ENCODE assay signal across 21 cellular contexts in genomic region chr6:70150521-70150920, GRCh38.
DNase-seq lines count a peak whose midpoint lies in the region; ATAC-seq and TF ChIP-seq lines count a peak whose summit lies in the region.
"Had no signal": no experiment of that assay in that cellular context is flagged by ENCODE, and none has a peak within 500 bp of the region (broad histone marks: within the 10 kb centered on the region; RNA-seq: fewer than 3 reads in every experiment).

No MANE protein-coding gene starts in this region.

- no peak overlapping the region for H3K4me3 Mint-ChIP-seq in GM23338
- H3K4me3 Mint-ChIP-seq in activated CD8-positive, alpha-beta T cell treated with anti-CD3 and anti-CD28 coated beads, Interleukin-2, amount 10 ng/mL, durations not matched to agents 7 days and 5 days, result no peak overlapping the region
- H3K4me3 Mint-ChIP-seq: CD4-positive, CD25-positive, alpha-beta regulatory T cell; T-helper 1 cell treated with Interleukin-12 subunit alpha and Interleukin-12 subunit beta and Interleukin-4 antibody, amounts not matched to agents 30 μg/mL and 1 μg/mL, for 36 hours had no signal

- DNase-seq in GM23338 (ENCODE audit: low spot score) (no peak), SK-N-MC (ENCODE audit: low read depth, low spot score) (no peak), middle frontal gyrus (ENCODE audit: extremely low spot score, low spot score) (peak; percentile 47), GM20000 (ENCODE audit: low spot score) (no peak), NCI-H1048 (lab: John Stamatoyannopoulos, UW) (no peak)
- no peak for DNase-seq in activated CD8-positive, alpha-beta T cell treated with anti-CD3 and anti-CD28 coated beads, Interleukin-2, amount 10 ng/mL, durations not matched to agents 7 days and 5 days
- DNase-seq: CD4-positive, CD25-positive, alpha-beta regulatory T cell; DMS153; H7; MG63; NCI-H1436; NCI-H187 treated with DMSO at 0.1 percent for 48 hours; NCI-H2107; NCI-H446 treated with DMSO at 0.1 percent for 48 hours had no signal

- POLR2A ChIA-PET in activated CD8-positive, alpha-beta T cell treated with anti-CD3 and anti-CD28 coated beads, Interleukin-2, amount 10 ng/mL, durations not matched to agents 7 days and 5 days (lab: Charles Lee), result no interaction called here

- H3K4me3 ChIP-seq in GM23338, result no peak overlapping the region
- peak overlapping the region; percentile 14; the same call in 1 of the 2 replicates for H3K4me3 ChIP-seq in SK-N-MC
- H3K4me3 ChIP-seq: K562, MG63, SJSA1 had no signal

- no peak overlapping the region for H3K9ac ChIP-seq in SK-N-MC (ENCODE audit: insufficient read length)

- no peaks in the 10 kb centered on the region for H3K9me2 ChIP-seq in GM23338 (ENCODE audit: insufficient read depth)

- no peaks in the 10 kb centered on the region for H3K4me1 ChIP-seq in GM23338 (ENCODE audit: insufficient read depth)
- H3K4me1 ChIP-seq: SJSA1 had no signal

- TF ChIP-seq CTCF in GM23338 (conservative IDR thresholded peaks at IDR 0.05; ENCODE audit: low read depth in 2 of 2), result no peak
- TF ChIP-seq CTCF in GM20000 (IDR thresholded peaks at IDR 0.05; ENCODE audit: extremely low read depth, missing control alignments), result no peak

- H3K9me3 ChIP-seq in SK-N-MC (ENCODE audit: low read depth, low read length), result no peaks in the 10 kb centered on the region
- H3K9me3 ChIP-seq: MG63, SJSA1 had no signal

- no peaks in the 10 kb centered on the region for H3K27me3 Mint-ChIP-seq in GM23338 (ENCODE audit: insufficient read depth, low read depth, poor library complexity)
- no peaks in the 10 kb centered on the region for H3K27me3 Mint-ChIP-seq in activated CD8-positive, alpha-beta T cell treated with anti-CD3 and anti-CD28 coated beads, Interleukin-2, amount 10 ng/mL, durations not matched to agents 7 days and 5 days (ENCODE audit: low read depth)

- H3F3A ChIP-seq in GM23338 (replicated peaks; ENCODE audit: low read depth), result no peaks in the 10 kb centered on the region

- peak overlapping the region; percentile 44; the same call in 1 of the 2 replicates for H2AFZ ChIP-seq in GM23338

- no peaks in the 10 kb centered on the region for H3K36me3 Mint-ChIP-seq in GM23338 (ENCODE audit: low read depth)
- H3K36me3 Mint-ChIP-seq in activated CD8-positive, alpha-beta T cell treated with anti-CD3 and anti-CD28 coated beads, Interleukin-2, amount 10 ng/mL, durations not matched to agents 7 days and 5 days (ENCODE audit: low read depth), result no peaks in the 10 kb centered on the region
- H3K36me3 Mint-ChIP-seq: CD4-positive, CD25-positive, alpha-beta regulatory T cell had no signal

- no peaks in the 10 kb centered on the region for H3K4me1 Mint-ChIP-seq in GM23338
- H3K4me1 Mint-ChIP-seq in activated CD8-positive, alpha-beta T cell treated with anti-CD3 and anti-CD28 coated beads, Interleukin-2, amount 10 ng/mL, durations not matched to agents 7 days and 5 days (ENCODE audit: low read depth), result no peaks in the 10 kb centered on the region
- H3K4me1 Mint-ChIP-seq: CD4-positive, CD25-positive, alpha-beta regulatory T cell had no signal

- H3K36me3 ChIP-seq in GM23338 (ENCODE audit: insufficient read depth) (no peaks in the 10 kb centered on the region), SK-N-MC (ENCODE audit: insufficient read depth, low read length) (no peaks in the 10 kb centered on the region)
- H3K36me3 ChIP-seq: MG63, SJSA1 had no signal

- CTCF ChIA-PET in activated CD8-positive, alpha-beta T cell treated with anti-CD3 and anti-CD28 coated beads, Interleukin-2, amount 10 ng/mL, durations not matched to agents 7 days and 5 days (lab: Charles Lee), result no interaction called here

- H3K27ac Mint-ChIP-seq in GM23338, result no peak overlapping the region
- no peak overlapping the region for H3K27ac Mint-ChIP-seq in activated CD8-positive, alpha-beta T cell treated with anti-CD3 and anti-CD28 coated beads, Interleukin-2, amount 10 ng/mL, durations not matched to agents 7 days and 5 days
- H3K27ac Mint-ChIP-seq: CD4-positive, CD25-positive, alpha-beta regulatory T cell; T-helper 1 cell treated with Interleukin-12 subunit alpha and Interleukin-12 subunit beta and Interleukin-4 antibody, amounts not matched to agents 30 μg/mL and 1 μg/mL, for 36 hours had no signal

- ATAC-seq in GM23338, result no peak
- no peak for ATAC-seq in GM18870 (IDR thresholded peaks at IDR 0.05; ENCODE audit: unreplicated experiment)
- ATAC-seq in activated CD8-positive, alpha-beta T cell treated with anti-CD3 and anti-CD28 coated beads, Interleukin-2, amount 10 ng/mL, durations not matched to agents 7 days and 5 days, result no peak
- ATAC-seq: HepG2, K562, Panc1 had no signal

- H3K79me2 ChIP-seq in GM23338 (replicated peaks; ENCODE audit: insufficient read depth), result no peaks in the 10 kb centered on the region

- H3K27ac ChIP-seq in GM23338 (ENCODE audit: low read depth), result no peak overlapping the region
- peak overlapping the region; percentile 4; the same call in 1 of the 2 replicates for H3K27ac ChIP-seq in SK-N-MC
- H3K27ac ChIP-seq: HL-60, SJSA1 had no signal

- H3K9me3 Mint-ChIP-seq in GM23338, result no peaks in the 10 kb centered on the region
- H3K9me3 Mint-ChIP-seq in activated CD8-positive, alpha-beta T cell treated with anti-CD3 and anti-CD28 coated beads, Interleukin-2, amount 10 ng/mL, durations not matched to agents 7 days and 5 days (ENCODE audit: insufficient read depth), result no peaks in the 10 kb centered on the region
- H3K9me3 Mint-ChIP-seq: T-helper 1 cell treated with Interleukin-12 subunit alpha and Interleukin-12 subunit beta and Interleukin-4 antibody, amounts not matched to agents 30 μg/mL and 1 μg/mL, for 36 hours had no signal

- no peaks in the 10 kb centered on the region for H4K20me1 ChIP-seq in GM23338 (replicated peaks; ENCODE audit: insufficient read depth)

- no peak overlapping the region for H3K4me2 ChIP-seq in GM23338

- no peaks in the 10 kb centered on the region for H3K27me3 ChIP-seq in GM23338 (ENCODE audit: insufficient read depth)
- H3K27me3 ChIP-seq: MG63, SJSA1 had no signal

TF ChIP-seq in GM23338, 12 proteins besides CTCF, POLR2A, EP300 and RAD21 (continues in another document):
- TF ChIP-seq CREB1 (CRISPR knock-in tag; IDR thresholded peaks at IDR 0.05; ENCODE audit: low read depth) (no peak), EZH2phosphoT487 (IDR thresholded peaks at IDR 0.05; ENCODE audit: unreplicated experiment) (no peak), ZNF331 (CRISPR knock-in tag; IDR thresholded peaks at IDR 0.05; ENCODE audit: low read depth) (no peak), EZH2 (IDR thresholded peaks at IDR 0.05; ENCODE audit: low read depth, unreplicated experiment) (no peak), ZNF462 (CRISPR knock-in tag; IDR thresholded peaks at IDR 0.05) (no peak)
